In genomic region chr2:8662239-8662879, GRCh38 we compare ENCODE assay signal across 13 cellular contexts. TPM values are rescaled to one million over a fixed set of nuclear protein-coding genes. Genes with fewer than 3 reads are reported as not detected.
DNase-seq lines count a peak whose midpoint lies in the region; TF ChIP-seq lines count a peak whose summit lies in the region.
"Had no signal": no experiment of that assay in that cellular context is flagged by ENCODE, and none has a peak within 500 bp of the region (broad histone marks: within the 10 kb centered on the region; RNA-seq: fewer than 3 reads in every experiment).

No MANE protein-coding gene starts in this region.

- H3K4me2 ChIP-seq in smooth muscle cell = peak overlapping the region; percentile 42
- H3K4me2 ChIP-seq: KMS-11 had no signal

- intact Hi-C loops in posterior vena cava (cut with DNase I) = no loop called here

- DNase-seq in DMS153 (lab: John Stamatoyannopoulos, UW) (peak; percentile 19), DMS153 treated with DMSO at 0.1 percent for 48 hours (lab: John Stamatoyannopoulos, UW; ENCODE audit: unreplicated experiment) (no peak), RKO (ENCODE audit: low spot score) (peak; percentile 33), fibroblast of the aortic adventitia (ENCODE audit: low read depth) (peak; percentile 71), smooth muscle cell (lab: John Stamatoyannopoulos, UW; ENCODE audit: unreplicated experiment) (no peak), T-helper 1 cell (no peak), posterior vena cava (ENCODE audit: low spot score) (no peak)
- no peak for DNase-seq in stimulated activated CD4-positive, alpha-beta T cell treated with anti-CD3 and anti-CD28 coated beads, Interleukin-15, amount 100 ng/mL, for 24 hours
- DNase-seq: activated CD4-positive, alpha-beta memory T cell treated with anti-CD3 and anti-CD28 coated beads, Interleukin-2, amount 10 ng/mL, durations not matched to agents 7 days and 5 days; colonic mucosa; stimulated activated naive CD4-positive, alpha-beta T cell treated with Interleukin-2 at 50 U/mL for 16 hours had no signal

- H3K4me3 ChIP-seq in fibroblast of the aortic adventitia (ENCODE audit: low read depth, low read length) = no peak overlapping the region
- H3K4me3 ChIP-seq in smooth muscle cell = no peak overlapping the region
- H3K4me3 ChIP-seq: colonic mucosa, right lobe of liver had no signal

- peak overlapping the region; percentile 60 for H3K27ac ChIP-seq in smooth muscle cell (ENCODE audit: low read depth)
- H3K27ac ChIP-seq: colonic mucosa, KMS-11, right lobe of liver had no signal

- TF ChIP-seq CTCF in fibroblast of the aortic adventitia (IDR thresholded peaks at IDR 0.05; ENCODE audit: insufficient read depth, low read length) (no peak), smooth muscle cell (IDR thresholded peaks at IDR 0.05; ENCODE audit: borderline replicate concordance, insufficient read depth, poor library complexity, severe bottlenecking) (peak; percentile 11)

- WGBS in smooth muscle cell (ENCODE audit: low lambda C conversion rate) = 55% methylated on average over 10 of the region's 10 CpGs

- no peaks in the 10 kb centered on the region for H3F3A ChIP-seq in smooth muscle cell (ENCODE audit: low read depth)

- H3K9me3 ChIP-seq in smooth muscle cell (replicated peaks; ENCODE audit: low read depth) = no peaks in the 10 kb centered on the region
- H3K9me3 ChIP-seq: colonic mucosa, right lobe of liver had no signal

- H3K36me3 ChIP-seq in smooth muscle cell (ENCODE audit: low read depth) = no peaks in the 10 kb centered on the region
- H3K36me3 ChIP-seq: colonic mucosa, right lobe of liver had no signal

- no peak overlapping the region for H3K9ac ChIP-seq in smooth muscle cell (ENCODE audit: low read depth)
- H3K9ac ChIP-seq: KMS-11 had no signal

- H3K27me3 ChIP-seq in smooth muscle cell (ENCODE audit: low read depth) = no peaks in the 10 kb centered on the region
- H3K27me3 ChIP-seq: colonic mucosa, right lobe of liver had no signal

- H3K79me2 ChIP-seq in smooth muscle cell (ENCODE audit: low read depth) = no peaks in the 10 kb centered on the region

- peak overlapping the region; percentile 74 for H2AFZ ChIP-seq in smooth muscle cell (ENCODE audit: low read depth)

- no peaks in the 10 kb centered on the region for H4K20me1 ChIP-seq in smooth muscle cell (ENCODE audit: low read depth)

- H3K4me1 ChIP-seq in smooth muscle cell (ENCODE audit: low read depth) = peaks cover 9% of the 10 kb centered on the region
- H3K4me1 ChIP-seq: colonic mucosa had no signal

RNA-seq across cellular contexts. Expression of gene ID2, which starts 19.5 kb away (rescaled TPM):
- total RNA-seq in fibroblast of the aortic adventitia (ENCODE audit: low replicate concordance) (109 and 207 TPM in 2 replicates), smooth muscle cell (190 and 218 TPM in 2 replicates), posterior vena cava (100 to 1,000 TPM in 1 of 2 donors, 10 to 100 TPM in 1; 82.2 to 135 TPM)
- 83.9 and 114 TPM in 2 replicates for polyA plus RNA-seq in smooth muscle cell

Comparison
In these comparisons a context has a peak if more than half of its experiments do, and no peak if none do; other contexts are left out.
1. DNase-seq: peak in DMS153 (single experiment), RKO (single experiment) and fibroblast of the aortic adventitia (single experiment); none in DMS153 treated with DMSO at 0.1 percent for 48 hours (single experiment), smooth muscle cell (single experiment), T-helper 1 cell (0 of 5), posterior vena cava (single experiment) and stimulated activated CD4-positive, alpha-beta T cell treated with anti-CD3 and anti-CD28 coated beads, Interleukin-15, amount 100 ng/mL, for 24 hours (single experiment).